11 cellular contexts compared by ENCODE assay signal in the genomic region with DNA sequence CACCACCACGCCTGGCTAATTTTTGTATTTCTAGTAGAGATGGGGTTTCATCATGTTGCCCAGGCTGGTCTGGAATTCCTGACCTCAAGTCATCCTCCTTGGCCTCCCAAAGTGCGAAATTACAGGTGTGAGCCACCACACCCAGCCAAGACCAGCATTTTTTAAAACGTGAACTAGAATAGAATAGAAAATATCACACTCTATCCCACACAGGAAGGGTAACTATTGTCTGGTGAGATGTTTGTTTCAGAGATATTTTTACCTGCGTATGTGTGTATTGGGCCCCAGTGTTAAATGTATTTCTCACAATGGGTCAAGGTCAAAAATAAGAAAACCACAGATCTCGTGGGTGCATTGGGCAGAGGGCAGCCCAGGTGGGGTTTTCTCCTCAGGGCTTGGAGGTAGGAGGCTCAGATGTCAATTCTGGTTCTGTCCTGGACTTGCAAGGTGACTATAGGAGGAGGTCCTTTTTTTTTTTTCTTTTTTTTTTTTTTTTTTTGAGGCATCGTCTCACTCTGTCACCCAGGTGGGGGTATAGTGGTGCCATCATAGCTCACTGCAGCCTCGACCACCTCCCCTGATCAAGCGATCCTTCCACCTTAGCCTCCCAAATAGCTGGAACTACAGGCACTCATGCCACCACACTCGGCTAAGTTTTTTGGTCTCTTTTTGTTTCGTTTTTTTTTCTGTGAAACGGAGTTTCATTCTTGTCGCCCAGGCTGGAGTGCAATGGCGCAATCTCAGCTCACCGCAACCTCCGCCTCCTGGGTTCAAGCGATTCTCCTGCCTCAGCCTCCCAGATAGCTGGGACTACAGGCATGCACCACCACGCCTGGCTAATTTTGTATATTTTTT. TPM values are rescaled to one million over a fixed set of nuclear protein-coding genes. Genes with fewer than 3 reads are reported as not detected.
DNase-seq lines count a peak whose midpoint lies in the region; ATAC-seq lines count a peak whose summit lies in the region.
"Had no signal": no experiment of that assay in that cellular context is flagged by ENCODE, and none has a peak within 500 bp of the region (broad histone marks: within the 10 kb centered on the region; RNA-seq: fewer than 3 reads in every experiment).

No MANE protein-coding gene starts in this region.

- no peak overlapping the region for H2AK5ac ChIP-seq in neuronal stem cell (ENCODE audit: low read depth, low read length)

- no peak overlapping the region for H3K9ac ChIP-seq in neuronal stem cell (ENCODE audit: low read depth, low read length, poor library complexity)

- H3K4me1 ChIP-seq in neuronal stem cell (ENCODE audit: control insufficient read depth in 2 of 2, insufficient read depth in 1 of 2, low read depth in 1 of 2, low read length in 2 of 2) = peaks cover 5 to 16% of the 10 kb centered on the region in 2 donors

- ATAC-seq in GM18868 (IDR thresholded peaks at IDR 0.05; ENCODE audit: unreplicated experiment) (peak; percentile 34), GM21723 (IDR thresholded peaks at IDR 0.05; ENCODE audit: unreplicated experiment) (peak; percentile 48), HG03521 (IDR thresholded peaks at IDR 0.05; ENCODE audit: unreplicated experiment) (peak; percentile 44)

- no peak overlapping the region for H2BK12ac ChIP-seq in neuronal stem cell (ENCODE audit: low read length)

- no peak overlapping the region for H3K4ac ChIP-seq in neuronal stem cell (ENCODE audit: low read length)

- H2BK15ac ChIP-seq in neuronal stem cell (ENCODE audit: low read length) = no peak overlapping the region

- H3K36me3 ChIP-seq in neuronal stem cell (replicated peaks in 1 of 2; ENCODE audit: control insufficient read depth in 2 of 2, insufficient read depth in 2 of 2, low read length in 2 of 2) = peaks cover 2 to 38% of the 10 kb centered on the region in 2 donors
- H3K36me3 ChIP-seq: adrenal gland had no signal

- H3K27ac ChIP-seq in neuronal stem cell (replicated peaks; ENCODE audit: low read length) = no peak overlapping the region

- no peak overlapping the region for H2BK120ac ChIP-seq in neuronal stem cell (ENCODE audit: low read depth, low read length)

- H3K23ac ChIP-seq in neuronal stem cell (ENCODE audit: low read depth, low read length, poor library complexity) = no peak overlapping the region

- H3K27me3 ChIP-seq in neuronal stem cell (ENCODE audit: control insufficient read depth in 3 of 3, insufficient read depth in 3 of 3, low read depth in 1 of 3, low read length in 3 of 3) = no peaks in the 10 kb centered on the region
- H3K27me3 ChIP-seq: adrenal gland had no signal

- WGBS in neuronal stem cell (ENCODE audit: extremely low coverage in 2 of 2, insufficient read length in 2 of 2, insufficient replicate concordance in 1 of 2), 2 donors = no CpG with 5 or more reads among the region's 17 CpGs

- no peaks in the 10 kb centered on the region for H3K9me3 ChIP-seq in neuronal stem cell (replicated peaks in 1 of 2; ENCODE audit: control insufficient read depth in 2 of 2, insufficient read depth in 1 of 2, low read depth in 1 of 2, low read length in 2 of 2)
- H3K9me3 ChIP-seq: adrenal gland had no signal

- H3K79me1 ChIP-seq in neuronal stem cell (ENCODE audit: low read depth, low read length) = peaks cover 1% of the 10 kb centered on the region

- no peak for DNase-seq in neuronal stem cell (ENCODE audit: low spot score)
- no peak for DNase-seq in NCI-H2196 (lab: John Stamatoyannopoulos, UW; ENCODE audit: unreplicated experiment)
- DNase-seq in NCI-H187 (lab: John Stamatoyannopoulos, UW) = no peak
- no peak for DNase-seq in NCI-H1092 (lab: John Stamatoyannopoulos, UW)
- DNase-seq: activated CD4-positive, CD25-positive, alpha-beta regulatory T cell treated with anti-CD3 and anti-CD28 coated beads, Interleukin-2, amount 50 U/mL, for 72 hours; DMS153 had no signal

- H4K8ac ChIP-seq in neuronal stem cell (ENCODE audit: low read depth, low read length) = peak overlapping the region; percentile 72

- no peak overlapping the region for H3K4me3 ChIP-seq in neuronal stem cell (ENCODE audit: low read length in 2 of 2)
- H3K4me3 ChIP-seq: adrenal gland had no signal

- H2AFZ ChIP-seq in neuronal stem cell (ENCODE audit: low read length) = no peak overlapping the region

- H3K14ac ChIP-seq in neuronal stem cell (ENCODE audit: low read length) = no peak overlapping the region

- no peak overlapping the region for H2BK5ac ChIP-seq in neuronal stem cell (ENCODE audit: low read length)

- no peak overlapping the region for H3K4me2 ChIP-seq in neuronal stem cell (ENCODE audit: insufficient read depth, low read length, poor library complexity, severe bottlenecking)

- H4K91ac ChIP-seq in neuronal stem cell (ENCODE audit: low read depth, low read length, poor library complexity) = no peak overlapping the region

- H3K18ac ChIP-seq in neuronal stem cell (ENCODE audit: low read length) = no peak overlapping the region

RNA-seq across cellular contexts. Expression of gene SH2B2, which starts 19.0 kb away (rescaled TPM):
- polyA plus RNA-seq in neuronal stem cell (2013, experiment 1 of 2) = 9.5 TPM
- polyA plus RNA-seq in neuronal stem cell (2013, experiment 2 of 2) = 9.6 TPM

RNA-seq across cellular contexts. Expression of gene SPDYE6, which starts 50.6 kb away (rescaled TPM):
- not detected for polyA plus RNA-seq in neuronal stem cell (2013, experiment 1 of 2)
- polyA plus RNA-seq in neuronal stem cell (2013, experiment 2 of 2) = not detected
- polyA plus RNA-seq: adrenal gland, endothelial cell of umbilical vein had no signal
